Comparison of ENCODE assay signal across 25 cellular contexts in the genomic region with DNA sequence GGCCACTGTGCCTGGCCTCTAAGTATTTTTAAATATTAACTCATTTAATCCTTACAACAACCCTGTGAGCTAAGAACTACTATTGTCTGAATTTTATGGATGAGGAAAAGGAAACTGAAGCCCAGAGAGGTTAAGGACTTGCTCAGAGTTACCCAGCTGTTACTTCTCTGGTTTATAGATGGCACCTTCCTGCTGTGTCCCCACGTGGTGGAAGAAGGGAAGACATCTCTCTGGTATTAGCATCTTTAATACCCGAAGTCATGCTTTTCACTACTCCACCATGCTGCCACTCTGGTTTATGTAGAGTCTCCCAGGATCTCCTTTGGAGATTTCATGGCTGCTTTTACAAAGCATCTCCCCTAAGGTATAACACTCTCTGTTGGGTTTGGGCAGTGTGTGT.
DNase-seq lines count a peak whose midpoint lies in the region; ATAC-seq and TF ChIP-seq lines count a peak whose summit lies in the region.
"Had no signal": no experiment of that assay in that cellular context is flagged by ENCODE, and none has a peak within 500 bp of the region (broad histone marks: within the 10 kb centered on the region; RNA-seq: fewer than 3 reads in every experiment).

No MANE protein-coding gene starts in this region.

- H3K4me1 Mint-ChIP-seq in memory B cell, result peaks cover 30% of the 10 kb centered on the region
- H3K4me1 Mint-ChIP-seq in activated T-cell treated with anti-CD3 and anti-CD28 coated beads, Interleukin-2, amount 50 U/mL, for 24 hours (ENCODE audit: low read depth), result peaks cover 24% of the 10 kb centered on the region

- no peak overlapping the region for H3K27ac Mint-ChIP-seq in memory B cell
- no peak overlapping the region for H3K27ac Mint-ChIP-seq in activated T-cell treated with anti-CD3 and anti-CD28 coated beads, Interleukin-2, amount 50 U/mL, for 24 hours
- H3K27ac Mint-ChIP-seq: activated CD4-positive, alpha-beta T cell treated with anti-CD3 and anti-CD28 coated beads, Interleukin-2, amount 10 ng/mL, durations not matched to agents 7 days and 5 days; activated naive CD8-positive, alpha-beta T cell treated with anti-CD3 and anti-CD28 coated beads, Interleukin-2, amount 10 ng/mL, durations not matched to agents 7 days and 5 days; activated T-helper 2 cell treated with anti-CD3 and anti-CD28 coated beads, Interferon-gamma antibody, Interleukin-2, Interleukin-4, amounts not matched to agents 10 μg/mL and 5 μg/mL and 100 μg/mL, durations not matched to agents 14 hours and 24 hours and 36 hours; effector memory CD8-positive, alpha-beta T cell had no signal

- TF ChIP-seq CTCF in GM13977 (IDR thresholded peaks at IDR 0.05; ENCODE audit: extremely low read depth, insufficient read depth, missing control alignments), result peak; percentile 12

- ATAC-seq in memory B cell (ENCODE audit: low read depth), result peak; percentile 39
- ATAC-seq: effector memory CD8-positive, alpha-beta T cell; naive thymus-derived CD4-positive, alpha-beta T cell; pancreas; SK-N-SH treated with all-trans-retinoic acid at 6 μM for 48 hours; stimulated activated naive CD8-positive, alpha-beta T cell treated with anti-CD3 and anti-CD28 coated beads, Interleukin-15, Interleukin-2, amounts not matched to agents 100 U/mL and 50 U/mL, for 24 hours had no signal

- DNase-seq in DMS 273 (lab: John Stamatoyannopoulos, UW; ENCODE audit: unreplicated experiment) (peak; percentile 18), DMS 273 treated with DMSO at 0.1 percent for 48 hours (lab: John Stamatoyannopoulos, UW) (no peak), GM13977 (ENCODE audit: low spot score) (no peak), RPMI8226 (peak; percentile 25), memory B cell (ENCODE audit: low spot score in 2 of 2) (no peak), hepatic stellate cell (ENCODE audit: low spot score) (no peak), KG1 (lab: John Stamatoyannopoulos, UW) (no peak)
- DNase-seq in activated T-cell treated with anti-CD3 and anti-CD28 coated beads, Interleukin-2, amount 50 U/mL, for 24 hours, result no peak
- DNase-seq: activated CD4-positive, alpha-beta T cell treated with anti-CD3 and anti-CD28 coated beads, Interleukin-2, amount 10 ng/mL, durations not matched to agents 7 days and 5 days; activated naive CD8-positive, alpha-beta T cell treated with anti-CD3 and anti-CD28 coated beads, Interleukin-2, amount 10 ng/mL, durations not matched to agents 7 days and 5 days; C1 segment of cervical spinal cord; cerebellar nuclear complex; effector memory CD8-positive, alpha-beta T cell; kidney glomerular epithelial cell; mesenchymal stem cell; naive thymus-derived CD4-positive, alpha-beta T cell; NCI-H1417 treated with DMSO at 0.1 percent for 48 hours; NCI-H2107; NCI-H446 treated with DMSO at 0.1 percent for 48 hours; pancreas; stimulated activated CD4-positive, alpha-beta T cell treated with anti-CD3 and anti-CD28 coated beads, Interleukin-4, amount 100 ng/mL, for 24 hours; stimulated activated naive CD8-positive, alpha-beta T cell treated with anti-CD3 and anti-CD28 coated beads, Interleukin-15, Interleukin-2, amounts not matched to agents 100 U/mL and 50 U/mL, for 24 hours; thyroid gland had no signal

- H3K9me3 Mint-ChIP-seq in memory B cell, result no peaks in the 10 kb centered on the region
- no peaks in the 10 kb centered on the region for H3K9me3 Mint-ChIP-seq in activated T-cell treated with anti-CD3 and anti-CD28 coated beads, Interleukin-2, amount 50 U/mL, for 24 hours
- H3K9me3 Mint-ChIP-seq: effector memory CD8-positive, alpha-beta T cell had no signal

- in situ Hi-C loops in GM13977 (cut with MboI; ENCODE audit: low pct_unique_long_range_greater_than_20kb, low sequenced_read_pairs, unreplicated experiment), result no loop called here

- H3K27me3 Mint-ChIP-seq in memory B cell, result no peaks in the 10 kb centered on the region
- H3K27me3 Mint-ChIP-seq in activated T-cell treated with anti-CD3 and anti-CD28 coated beads, Interleukin-2, amount 50 U/mL, for 24 hours, result no peaks in the 10 kb centered on the region
- H3K27me3 Mint-ChIP-seq: activated CD4-positive, alpha-beta T cell treated with anti-CD3 and anti-CD28 coated beads, Interleukin-2, amount 10 ng/mL, durations not matched to agents 7 days and 5 days; activated naive CD8-positive, alpha-beta T cell treated with anti-CD3 and anti-CD28 coated beads, Interleukin-2, amount 10 ng/mL, durations not matched to agents 7 days and 5 days had no signal

- no peak overlapping the region for H3K4me3 Mint-ChIP-seq in memory B cell
- H3K4me3 Mint-ChIP-seq in activated T-cell treated with anti-CD3 and anti-CD28 coated beads, Interleukin-2, amount 50 U/mL, for 24 hours, result no peak overlapping the region
- H3K4me3 Mint-ChIP-seq: activated CD4-positive, alpha-beta T cell treated with anti-CD3 and anti-CD28 coated beads, Interleukin-2, amount 10 ng/mL, durations not matched to agents 7 days and 5 days; activated naive CD8-positive, alpha-beta T cell treated with anti-CD3 and anti-CD28 coated beads, Interleukin-2, amount 10 ng/mL, durations not matched to agents 7 days and 5 days; effector memory CD8-positive, alpha-beta T cell; naive thymus-derived CD4-positive, alpha-beta T cell had no signal

- H3K36me3 Mint-ChIP-seq in memory B cell, result no peaks in the 10 kb centered on the region
- H3K36me3 Mint-ChIP-seq in activated T-cell treated with anti-CD3 and anti-CD28 coated beads, Interleukin-2, amount 50 U/mL, for 24 hours (ENCODE audit: low read depth), result no peaks in the 10 kb centered on the region

Comparison
In these comparisons a context has a peak if more than half of its experiments do, and no peak if none do; other contexts are left out.
1. DNase-seq: peak in DMS 273 (single experiment) and RPMI8226 (single experiment); none in DMS 273 treated with DMSO at 0.1 percent for 48 hours (single experiment), GM13977 (single experiment), memory B cell (0 of 2), activated T-cell treated with anti-CD3 and anti-CD28 coated beads, Interleukin-2, amount 50 U/mL, for 24 hours (single experiment), hepatic stellate cell (single experiment) and KG1 (single experiment).